8 cellular contexts compared by ENCODE assay signal in the genomic region with DNA sequence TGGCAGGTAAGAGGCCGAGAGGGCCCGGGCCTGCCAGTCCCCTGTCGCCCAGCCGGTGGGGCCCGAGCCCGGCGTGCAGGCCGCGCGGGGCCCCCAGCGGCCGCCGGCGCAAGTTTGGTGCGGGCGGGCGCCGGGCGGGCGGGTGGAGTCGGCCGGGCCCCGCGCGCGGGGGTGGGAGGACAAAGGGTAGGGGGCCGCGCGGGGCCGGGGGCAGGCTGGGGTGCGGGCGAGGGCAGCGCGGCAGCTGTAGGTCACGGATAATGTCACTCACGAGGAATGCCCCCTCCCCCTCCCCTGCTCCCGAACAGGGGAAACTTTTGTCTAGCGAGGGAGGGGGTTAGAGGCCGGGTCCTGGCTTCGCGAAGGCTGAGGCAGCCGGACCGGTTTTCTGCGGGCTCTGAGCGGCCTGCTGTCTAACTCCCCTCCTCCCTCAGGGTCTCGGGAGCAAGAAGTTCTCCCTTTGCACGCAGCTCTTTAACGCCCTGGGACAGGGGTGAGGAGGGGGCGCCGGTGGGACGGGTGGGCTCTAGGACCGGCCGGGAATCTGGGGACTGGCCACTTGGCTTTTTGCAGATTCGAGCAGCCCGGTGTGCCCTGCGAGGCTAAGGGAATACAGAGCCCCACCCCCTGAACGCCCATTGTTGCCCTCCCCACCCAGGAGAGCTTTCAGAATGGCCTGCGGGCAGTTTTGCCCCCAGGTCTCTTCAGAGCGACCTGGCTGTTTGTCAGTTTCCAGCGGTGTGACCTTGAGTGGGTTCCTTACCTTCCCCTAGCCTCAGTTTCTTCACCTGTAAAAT. TPM values are rescaled to one million over a fixed set of nuclear protein-coding genes. Genes with fewer than 3 reads are reported as not detected.
DNase-seq lines count a peak whose midpoint lies in the region; ATAC-seq, FAIRE-seq and TF ChIP-seq lines count a peak whose summit lies in the region.

No MANE protein-coding gene starts in this region.

- peak overlapping the region; percentile 50 for H3K4me3 Mint-ChIP-seq in activated T-helper 17 cell treated with anti-CD3 and anti-CD28 coated beads, Interleukin-2, amount 50 U/mL, for 72 hours
- peak overlapping the region; percentile 49 to 88 (median 75) for H3K4me3 Mint-ChIP-seq in naive thymus-derived CD8-positive, alpha-beta T cell

- no peak overlapping the region for H3K27ac Mint-ChIP-seq in activated T-helper 17 cell treated with anti-CD3 and anti-CD28 coated beads, Interleukin-2, amount 50 U/mL, for 72 hours
- peak overlapping the region in 6 of 10 donors; percentile 12 to 87 (median 64) for H3K27ac Mint-ChIP-seq in naive thymus-derived CD8-positive, alpha-beta T cell

- 2% methylated on average over 60 of the region's 60 CpGs for WGBS in thymus

- peaks cover 11% of the 10 kb centered on the region for H3K27me3 Mint-ChIP-seq in activated T-helper 17 cell treated with anti-CD3 and anti-CD28 coated beads, Interleukin-2, amount 50 U/mL, for 72 hours
- H3K27me3 Mint-ChIP-seq in naive thymus-derived CD8-positive, alpha-beta T cell: peaks cover 0 to 13% (median 1%) of the 10 kb centered on the region in 5 donors

- no peaks in the 10 kb centered on the region for H3K27me3 ChIP-seq in thymus (ENCODE audit: control insufficient read depth, insufficient read depth)

- no peaks in the 10 kb centered on the region for H3K36me3 Mint-ChIP-seq in activated T-helper 17 cell treated with anti-CD3 and anti-CD28 coated beads, Interleukin-2, amount 50 U/mL, for 72 hours (ENCODE audit: low read depth)
- H3K36me3 Mint-ChIP-seq in naive thymus-derived CD8-positive, alpha-beta T cell: no peaks in the 10 kb centered on the region

- no peaks in the 10 kb centered on the region for H3K36me3 ChIP-seq in thymus (ENCODE audit: control insufficient read depth, insufficient read depth)

- TF ChIP-seq POLR2A in H54 (IDR thresholded peaks at IDR 0.05; ENCODE audit: low read depth, low read length): no peak

- no peaks in the 10 kb centered on the region for H3K4me1 Mint-ChIP-seq in activated T-helper 17 cell treated with anti-CD3 and anti-CD28 coated beads, Interleukin-2, amount 50 U/mL, for 72 hours
- H3K4me1 Mint-ChIP-seq in naive thymus-derived CD8-positive, alpha-beta T cell: peaks cover 5 to 39% (median 10%) of the 10 kb centered on the region in 4 donors

- ATAC-seq in GM19025 (IDR thresholded peaks at IDR 0.05; ENCODE audit: low read depth, unreplicated experiment): peak; percentile 18
- peak; percentile 47 for ATAC-seq in activated T-helper 17 cell treated with anti-CD3 and anti-CD28 coated beads, Interleukin-2, amount 50 U/mL, for 72 hours (replicated peaks)
- peak; percentile 59 to 72 for ATAC-seq in naive thymus-derived CD8-positive, alpha-beta T cell

- no peak for TF ChIP-seq CTCF in AG10803 (conservative IDR thresholded peaks at IDR 0.05; ENCODE audit: low read length)
- TF ChIP-seq CTCF in fibroblast of mammary gland (conservative IDR thresholded peaks at IDR 0.05; ENCODE audit: control insufficient read depth, insufficient read depth, low read depth, low read length): no peak

- no peak for FAIRE-seq in H54 (lab: Jason Lieb, UNC)

- DNase-seq in AG10803 (ENCODE audit: low read depth) (peak; percentile 63), NOMO-1 treated with dmso at 0.1 percent for 144 hours (lab: John Stamatoyannopoulos, UW; ENCODE audit: unreplicated experiment) (peak; percentile 11), fibroblast of mammary gland (ENCODE audit: low read depth) (peak; percentile 35), H54 (ENCODE audit: insufficient read length, low spot score) (no peak)
- peak; percentile 10 to 66 (median 54) for DNase-seq in naive thymus-derived CD8-positive, alpha-beta T cell

- peak overlapping the region; percentile 74 for H3K27ac ChIP-seq in thymus (ENCODE audit: low read depth)

- POLR2A ChIA-PET in naive thymus-derived CD8-positive, alpha-beta T cell (lab: Charles Lee): interaction anchor here (0.6 to 1.2 kb wide), 4 partner anchors 22 to 187 kb away, joined by 3 to 10 read pairs (median 4); a partner anchor contains a TSS

- no peaks in the 10 kb centered on the region for H3K9me3 ChIP-seq in thymus (ENCODE audit: control insufficient read depth)

- no peaks in the 10 kb centered on the region for H3K4me1 ChIP-seq in thymus (ENCODE audit: control insufficient read depth, insufficient read depth, low read length)

- peak overlapping the region; percentile 86 for H3K4me3 ChIP-seq in AG10803 (ENCODE audit: low read length)
- peak overlapping the region; percentile 77 for H3K4me3 ChIP-seq in fibroblast of mammary gland (ENCODE audit: control insufficient read depth, low read depth, low read length)
- H3K4me3 ChIP-seq in thymus (ENCODE audit: low read length): peak overlapping the region; percentile 73

- H3K9me3 Mint-ChIP-seq in activated T-helper 17 cell treated with anti-CD3 and anti-CD28 coated beads, Interleukin-2, amount 50 U/mL, for 72 hours: no peaks in the 10 kb centered on the region
- no peaks in the 10 kb centered on the region for H3K9me3 Mint-ChIP-seq in naive thymus-derived CD8-positive, alpha-beta T cell

RNA-seq across cellular contexts. Expression of a gene that starts 21.3 kb away (rescaled TPM):
- 1 to 10 TPM in 1 of 2 donors, under 1 TPM in 1; 0.48 to 1.8 TPM for total RNA-seq in activated T-helper 17 cell treated with anti-CD3 and anti-CD28 coated beads, Interleukin-2, amount 50 U/mL, for 72 hours
- under 1 TPM; 0.55 to 0.81 TPM for total RNA-seq in naive thymus-derived CD8-positive, alpha-beta T cell
- under 1 TPM in 1 of 3 donors, not detected in 2; 0.54 TPM for polyA plus RNA-seq in naive thymus-derived CD8-positive, alpha-beta T cell
- 6.4 TPM for polyA plus RNA-seq in thymus

RNA-seq across cellular contexts. Expression of a gene that starts 37.1 kb away (rescaled TPM):
- 1,000 to 10,000 TPM; 2,772 to 2,939 TPM for total RNA-seq in activated T-helper 17 cell treated with anti-CD3 and anti-CD28 coated beads, Interleukin-2, amount 50 U/mL, for 72 hours
- 1,000 to 10,000 TPM; 5,539 to 5,586 TPM for total RNA-seq in naive thymus-derived CD8-positive, alpha-beta T cell
- over 10,000 TPM in 2 of 3 donors, 1,000 to 10,000 TPM in 1; 9,910 to 11,694 (median 11,598) TPM for polyA plus RNA-seq in naive thymus-derived CD8-positive, alpha-beta T cell
- 4,031 TPM for polyA plus RNA-seq in thymus
